Comparison of ENCODE assay signal across 8 cellular contexts in genomic region chr11:107565219-107565937, GRCh38. TPM values are rescaled to one million over a fixed set of nuclear protein-coding genes. Genes with fewer than 3 reads are reported as not detected.
DNase-seq lines count a peak whose midpoint lies in the region; ATAC-seq and TF ChIP-seq lines count a peak whose summit lies in the region.

TSS of gene ALKBH8 (minus strand) at chr11:107565735. CDS start at chr11:107560893, 4,842 bp downstream.

- peak; percentile 81 for DNase-seq in Daoy (ENCODE audit: low read depth)
- DNase-seq in activated effector memory CD4-positive, alpha-beta T cell treated with anti-CD3 and anti-CD28 coated beads, Interleukin-2, amount 50 U/mL, for 16 hours, result peak; percentile 92
- DNase-seq in foreskin keratinocyte, result peak in 1 of 2 donors; percentile 61
- peak in 48 of 49 donors; percentile 17 to 84 (median 63) for DNase-seq in substantia nigra (lab: John Stamatoyannopoulos, UW)

- H3K27ac ChIP-seq in KOPT-K1 (ENCODE audit: low read depth, low read length, poor library complexity, severe bottlenecking) (peak within 1 kb of the TSS; percentile 72), foreskin keratinocyte (peak within 1 kb of the TSS; percentile 63), neutrophil (peak within 1 kb of the TSS; percentile 69), substantia nigra (ENCODE audit: low read depth, low read length, poor library complexity, severe bottlenecking) (peak within 1 kb of the TSS; percentile 72)

- peak; percentile 81 for TF ChIP-seq POLR2A in Raji (IDR thresholded peaks at IDR 0.05; ENCODE audit: insufficient read depth, low read depth, low read length)

- peak; percentile 78 for ATAC-seq in GM21786 (IDR thresholded peaks at IDR 0.05; ENCODE audit: unreplicated experiment)
- ATAC-seq in foreskin keratinocyte, result peak; percentile 74

- H3K9me3 ChIP-seq in KOPT-K1 (ENCODE audit: insufficient read depth, low read length, poor library complexity, severe bottlenecking) (no peaks in the 10 kb centered on the region), neutrophil (no peaks in the 10 kb centered on the region)

- H3K36me3 ChIP-seq in KOPT-K1 (ENCODE audit: insufficient read depth, low read length) (no peaks in the 10 kb centered on the region), neutrophil (no peaks in the 10 kb centered on the region)

- TF ChIP-seq CTCF in foreskin keratinocyte (conservative IDR thresholded peaks at IDR 0.05) (no peak), neutrophil (IDR thresholded peaks at IDR 0.05) (no peak)

- peaks cover 2% of the 10 kb centered on the region for H3K27me3 ChIP-seq in foreskin keratinocyte
- peaks cover 25% of the 10 kb centered on the region for H3K27me3 ChIP-seq in neutrophil

- peak within 1 kb of the TSS; percentile 60 to 76 for H3K4me3 ChIP-seq in neutrophil (ENCODE audit: low read depth in 1 of 2, low read length in 1 of 2)

- H3K4me1 ChIP-seq in foreskin keratinocyte (peaks cover 25% of the 10 kb centered on the region), neutrophil (ENCODE audit: control insufficient read depth in 1 of 2, insufficient read depth in 1 of 2, low read depth in 1 of 2, low read length in 1 of 2) (peaks cover 9 to 14% of the 10 kb centered on the region in 2 experiments)

RNA-seq across cellular contexts. Expression of gene ALKBH8, which starts in this region (rescaled TPM):
- total RNA-seq in Daoy (2014; rRNA removed; shearing (Covaris generic)), result 13.6 and 17.7 TPM in 2 replicates
- 12.1 and 12.9 TPM in 2 replicates for total RNA-seq in foreskin keratinocyte
- 2.8 TPM in 2 replicates for polyA plus RNA-seq in foreskin keratinocyte
